13 cellular contexts compared by ENCODE assay signal in genomic region chr11:35427158-35427557, GRCh38. TPM values are rescaled to one million over a fixed set of nuclear protein-coding genes. Genes with fewer than 3 reads are reported as not detected.
DNase-seq lines count a peak whose midpoint lies in the region; TF ChIP-seq lines count a peak whose summit lies in the region.
"Had no signal": no experiment of that assay in that cellular context is flagged by ENCODE, and none has a peak within 500 bp of the region (broad histone marks: within the 10 kb centered on the region; RNA-seq: fewer than 3 reads in every experiment).

No MANE protein-coding gene starts in this region.

- CTCF ChIA-PET in BJ (lab: Yijun Ruan, JAX), result interaction anchor here (1.1 to 3.9 kb wide), 2 partner anchors 8 to 24 kb away, joined by 3 to 15 read pairs; no protein-coding TSS in a partner anchor

- no peaks in the 10 kb centered on the region for H3K9me3 ChIP-seq in osteoblast (ENCODE audit: low read depth, low read length)

- no peak overlapping the region for H3K4me3 Mint-ChIP-seq in activated T-cell treated with anti-CD3 and anti-CD28 coated beads, Interleukin-2, amount 50 U/mL, for 24 hours
- H3K4me3 Mint-ChIP-seq: activated CD8-positive, alpha-beta T cell treated with anti-CD3 and anti-CD28 coated beads, Interleukin-2, amount 10 ng/mL, durations not matched to agents 7 days and 5 days; CD4-positive, alpha-beta memory T cell had no signal

- peak overlapping the region in 35 of 59 donors; percentile 3 to 85 (median 61) for H3K27ac ChIP-seq in dorsolateral prefrontal cortex
- H3K27ac ChIP-seq in osteoblast (ENCODE audit: low read depth, low read length), result peak overlapping the region; percentile 29
- H3K27ac ChIP-seq: epithelial cell of prostate had no signal

- no peak overlapping the region for H3K27ac Mint-ChIP-seq in activated T-cell treated with anti-CD3 and anti-CD28 coated beads, Interleukin-2, amount 50 U/mL, for 24 hours
- H3K27ac Mint-ChIP-seq: activated CD8-positive, alpha-beta T cell treated with anti-CD3 and anti-CD28 coated beads, Interleukin-2, amount 10 ng/mL, durations not matched to agents 7 days and 5 days; CD4-positive, alpha-beta memory T cell had no signal

- no peak overlapping the region for H2AFZ ChIP-seq in osteoblast (ENCODE audit: low read length)

- H3K27me3 Mint-ChIP-seq in activated T-cell treated with anti-CD3 and anti-CD28 coated beads, Interleukin-2, amount 50 U/mL, for 24 hours, result peaks cover 78% of the 10 kb centered on the region

- H3K4me3 ChIP-seq in BJ (ENCODE audit: low read depth, low read length) (no peak overlapping the region), dorsolateral prefrontal cortex (no peak overlapping the region), osteoblast (ENCODE audit: insufficient read depth, low read length) (peak overlapping the region; percentile 3)

- intact Hi-C loops in dorsolateral prefrontal cortex (cut with DNase I), result no loop called here

- H3K9me3 Mint-ChIP-seq in activated T-cell treated with anti-CD3 and anti-CD28 coated beads, Interleukin-2, amount 50 U/mL, for 24 hours, result no peaks in the 10 kb centered on the region
- H3K9me3 Mint-ChIP-seq: CD4-positive, alpha-beta memory T cell had no signal

- H3K36me3 ChIP-seq in BJ (ENCODE audit: control insufficient read depth, insufficient read depth, low read length) (peaks cover 13% of the 10 kb centered on the region), osteoblast (ENCODE audit: insufficient read depth, low read length) (peaks cover 3% of the 10 kb centered on the region)

- H3K36me3 Mint-ChIP-seq in activated T-cell treated with anti-CD3 and anti-CD28 coated beads, Interleukin-2, amount 50 U/mL, for 24 hours (ENCODE audit: low read depth), result no peaks in the 10 kb centered on the region
- H3K36me3 Mint-ChIP-seq: CD4-positive, alpha-beta memory T cell had no signal

- no peaks in the 10 kb centered on the region for H4K20me1 ChIP-seq in osteoblast (ENCODE audit: insufficient read depth, low read length)

- peak overlapping the region; percentile 30 for H3K4me2 ChIP-seq in osteoblast (ENCODE audit: insufficient read depth, low read length)

- DNase-seq in BJ (ENCODE audit: low read depth) (peak; percentile 17), NCI-H2029 (lab: John Stamatoyannopoulos, UW) (peak; percentile 66), dorsolateral prefrontal cortex (peak in 2 of 10 donors; percentile 52 to 62), osteoblast (ENCODE audit: insufficient read length, low spot score, missing footprints) (peak; percentile 84), activated T-cell treated with anti-CD3 and anti-CD28 coated beads for 4 hours (no peak)
- no peak for DNase-seq in activated CD8-positive, alpha-beta memory T cell treated with anti-CD3 and anti-CD28 coated beads, Interleukin-2, amount 50 U/mL, for 48 hours
- no peak for DNase-seq in stimulated activated CD4-positive, alpha-beta T cell treated with anti-CD3 and anti-CD28 coated beads, Interleukin-2, amount 100 ng/mL, for 48 hours
- no peak for DNase-seq in activated T-cell treated with anti-CD3 and anti-CD28 coated beads, Interleukin-2, amount 50 U/mL, for 24 hours
- DNase-seq: activated CD8-positive, alpha-beta T cell treated with anti-CD3 and anti-CD28 coated beads, Interleukin-2, amount 10 ng/mL, durations not matched to agents 7 days and 5 days; CD4-positive, alpha-beta memory T cell; NK-92 treated with Interleukin-12 subunit alpha and Interleukin-12 subunit beta, amount 100 ng/mL, for 24 hours; stimulated activated CD4-positive, alpha-beta T cell treated with anti-CD3 and anti-CD28 coated beads, Interleukin-4, amount 100 ng/mL, for 4 hours had no signal

- POLR2A ChIA-PET in BJ (lab: Charles Lee), result no interaction called here

- no peaks in the 10 kb centered on the region for H3K79me2 ChIP-seq in osteoblast (ENCODE audit: insufficient read depth, low read length)

- no peaks in the 10 kb centered on the region for H3K4me1 Mint-ChIP-seq in activated T-cell treated with anti-CD3 and anti-CD28 coated beads, Interleukin-2, amount 50 U/mL, for 24 hours (ENCODE audit: low read depth)
- H3K4me1 Mint-ChIP-seq: CD4-positive, alpha-beta memory T cell had no signal

- H3K27me3 ChIP-seq in BJ (ENCODE audit: control insufficient read depth, insufficient read depth, low read length) (no peaks in the 10 kb centered on the region), dorsolateral prefrontal cortex (peaks cover 0 to 9% (median 0%) of the 10 kb centered on the region in 45 donors), osteoblast (ENCODE audit: insufficient read depth, low read length) (peaks cover 39% of the 10 kb centered on the region)

- H3K4me1 ChIP-seq in osteoblast (ENCODE audit: insufficient read depth, low read length), result peaks cover 37% of the 10 kb centered on the region

- TF ChIP-seq CTCF in BJ (IDR thresholded peaks at IDR 0.05; ENCODE audit: insufficient read depth, low read depth, low read length) (no peak), dorsolateral prefrontal cortex (IDR thresholded peaks at IDR 0.05 in 54 of 56, conservative IDR thresholded peaks at IDR 0.05 in 2 of 56; ENCODE audit: low read depth in 1 of 56, partially characterized antibody in 56 of 56) (no peak), osteoblast (IDR thresholded peaks at IDR 0.05; ENCODE audit: extremely low read depth, low read depth, low read length) (no peak)

RNA-seq across cellular contexts. Expression of gene SLC1A2, which starts 7.8 kb away (rescaled TPM):
- polyA plus RNA-seq in BJ (2011; rRNA removed), result 0.60 and 0.83 TPM in 2 replicates
- polyA minus RNA-seq in BJ (2011; rRNA and poly(A)+ RNA removed), result 1.5 and 2.2 TPM in 2 replicates
- total RNA-seq in dorsolateral prefrontal cortex, result 1,000 to 10,000 TPM in 105 of 120 experiments, 100 to 1,000 TPM in 15; 500 to 4,588 (median 1,344) TPM
- 0.72 and 1.5 TPM in 2 replicates for total RNA-seq in osteoblast
- total RNA-seq: activated CD8-positive, alpha-beta T cell treated with anti-CD3 and anti-CD28 coated beads, Interleukin-2, amount 10 ng/mL, durations not matched to agents 7 days and 5 days had no signal

Comparison
In these comparisons a context has a peak if more than half of its experiments do, and no peak if none do; other contexts are left out.
1. DNase-seq: peak in BJ (single experiment), NCI-H2029 (single experiment) and osteoblast (single experiment); none in activated CD8-positive, alpha-beta memory T cell treated with anti-CD3 and anti-CD28 coated beads, Interleukin-2, amount 50 U/mL, for 48 hours (single experiment), activated T-cell treated with anti-CD3 and anti-CD28 coated beads for 4 hours (single experiment), stimulated activated CD4-positive, alpha-beta T cell treated with anti-CD3 and anti-CD28 coated beads, Interleukin-2, amount 100 ng/mL, for 48 hours (0 of 2) and activated T-cell treated with anti-CD3 and anti-CD28 coated beads, Interleukin-2, amount 50 U/mL, for 24 hours (single experiment).
2. RNA of gene SLC1A2, which starts 7.8 kb away (total RNA-seq): 500 to 4,588 TPM in dorsolateral prefrontal cortex; 0.72 to 1.5 TPM in osteoblast; every median in the first group is over 100 times any median in the second.